1 cellular context compared by ENCODE assay signal in genomic region chr2:106085441-106085911, GRCh38.
TF ChIP-seq lines count a peak whose summit lies in the region.

No MANE protein-coding gene starts in this region.

TF ChIP-seq in H1, 55 proteins besides CTCF, POLR2A, EP300 and RAD21 (continued from another document):
- TF ChIP-seq, protein P1, sequence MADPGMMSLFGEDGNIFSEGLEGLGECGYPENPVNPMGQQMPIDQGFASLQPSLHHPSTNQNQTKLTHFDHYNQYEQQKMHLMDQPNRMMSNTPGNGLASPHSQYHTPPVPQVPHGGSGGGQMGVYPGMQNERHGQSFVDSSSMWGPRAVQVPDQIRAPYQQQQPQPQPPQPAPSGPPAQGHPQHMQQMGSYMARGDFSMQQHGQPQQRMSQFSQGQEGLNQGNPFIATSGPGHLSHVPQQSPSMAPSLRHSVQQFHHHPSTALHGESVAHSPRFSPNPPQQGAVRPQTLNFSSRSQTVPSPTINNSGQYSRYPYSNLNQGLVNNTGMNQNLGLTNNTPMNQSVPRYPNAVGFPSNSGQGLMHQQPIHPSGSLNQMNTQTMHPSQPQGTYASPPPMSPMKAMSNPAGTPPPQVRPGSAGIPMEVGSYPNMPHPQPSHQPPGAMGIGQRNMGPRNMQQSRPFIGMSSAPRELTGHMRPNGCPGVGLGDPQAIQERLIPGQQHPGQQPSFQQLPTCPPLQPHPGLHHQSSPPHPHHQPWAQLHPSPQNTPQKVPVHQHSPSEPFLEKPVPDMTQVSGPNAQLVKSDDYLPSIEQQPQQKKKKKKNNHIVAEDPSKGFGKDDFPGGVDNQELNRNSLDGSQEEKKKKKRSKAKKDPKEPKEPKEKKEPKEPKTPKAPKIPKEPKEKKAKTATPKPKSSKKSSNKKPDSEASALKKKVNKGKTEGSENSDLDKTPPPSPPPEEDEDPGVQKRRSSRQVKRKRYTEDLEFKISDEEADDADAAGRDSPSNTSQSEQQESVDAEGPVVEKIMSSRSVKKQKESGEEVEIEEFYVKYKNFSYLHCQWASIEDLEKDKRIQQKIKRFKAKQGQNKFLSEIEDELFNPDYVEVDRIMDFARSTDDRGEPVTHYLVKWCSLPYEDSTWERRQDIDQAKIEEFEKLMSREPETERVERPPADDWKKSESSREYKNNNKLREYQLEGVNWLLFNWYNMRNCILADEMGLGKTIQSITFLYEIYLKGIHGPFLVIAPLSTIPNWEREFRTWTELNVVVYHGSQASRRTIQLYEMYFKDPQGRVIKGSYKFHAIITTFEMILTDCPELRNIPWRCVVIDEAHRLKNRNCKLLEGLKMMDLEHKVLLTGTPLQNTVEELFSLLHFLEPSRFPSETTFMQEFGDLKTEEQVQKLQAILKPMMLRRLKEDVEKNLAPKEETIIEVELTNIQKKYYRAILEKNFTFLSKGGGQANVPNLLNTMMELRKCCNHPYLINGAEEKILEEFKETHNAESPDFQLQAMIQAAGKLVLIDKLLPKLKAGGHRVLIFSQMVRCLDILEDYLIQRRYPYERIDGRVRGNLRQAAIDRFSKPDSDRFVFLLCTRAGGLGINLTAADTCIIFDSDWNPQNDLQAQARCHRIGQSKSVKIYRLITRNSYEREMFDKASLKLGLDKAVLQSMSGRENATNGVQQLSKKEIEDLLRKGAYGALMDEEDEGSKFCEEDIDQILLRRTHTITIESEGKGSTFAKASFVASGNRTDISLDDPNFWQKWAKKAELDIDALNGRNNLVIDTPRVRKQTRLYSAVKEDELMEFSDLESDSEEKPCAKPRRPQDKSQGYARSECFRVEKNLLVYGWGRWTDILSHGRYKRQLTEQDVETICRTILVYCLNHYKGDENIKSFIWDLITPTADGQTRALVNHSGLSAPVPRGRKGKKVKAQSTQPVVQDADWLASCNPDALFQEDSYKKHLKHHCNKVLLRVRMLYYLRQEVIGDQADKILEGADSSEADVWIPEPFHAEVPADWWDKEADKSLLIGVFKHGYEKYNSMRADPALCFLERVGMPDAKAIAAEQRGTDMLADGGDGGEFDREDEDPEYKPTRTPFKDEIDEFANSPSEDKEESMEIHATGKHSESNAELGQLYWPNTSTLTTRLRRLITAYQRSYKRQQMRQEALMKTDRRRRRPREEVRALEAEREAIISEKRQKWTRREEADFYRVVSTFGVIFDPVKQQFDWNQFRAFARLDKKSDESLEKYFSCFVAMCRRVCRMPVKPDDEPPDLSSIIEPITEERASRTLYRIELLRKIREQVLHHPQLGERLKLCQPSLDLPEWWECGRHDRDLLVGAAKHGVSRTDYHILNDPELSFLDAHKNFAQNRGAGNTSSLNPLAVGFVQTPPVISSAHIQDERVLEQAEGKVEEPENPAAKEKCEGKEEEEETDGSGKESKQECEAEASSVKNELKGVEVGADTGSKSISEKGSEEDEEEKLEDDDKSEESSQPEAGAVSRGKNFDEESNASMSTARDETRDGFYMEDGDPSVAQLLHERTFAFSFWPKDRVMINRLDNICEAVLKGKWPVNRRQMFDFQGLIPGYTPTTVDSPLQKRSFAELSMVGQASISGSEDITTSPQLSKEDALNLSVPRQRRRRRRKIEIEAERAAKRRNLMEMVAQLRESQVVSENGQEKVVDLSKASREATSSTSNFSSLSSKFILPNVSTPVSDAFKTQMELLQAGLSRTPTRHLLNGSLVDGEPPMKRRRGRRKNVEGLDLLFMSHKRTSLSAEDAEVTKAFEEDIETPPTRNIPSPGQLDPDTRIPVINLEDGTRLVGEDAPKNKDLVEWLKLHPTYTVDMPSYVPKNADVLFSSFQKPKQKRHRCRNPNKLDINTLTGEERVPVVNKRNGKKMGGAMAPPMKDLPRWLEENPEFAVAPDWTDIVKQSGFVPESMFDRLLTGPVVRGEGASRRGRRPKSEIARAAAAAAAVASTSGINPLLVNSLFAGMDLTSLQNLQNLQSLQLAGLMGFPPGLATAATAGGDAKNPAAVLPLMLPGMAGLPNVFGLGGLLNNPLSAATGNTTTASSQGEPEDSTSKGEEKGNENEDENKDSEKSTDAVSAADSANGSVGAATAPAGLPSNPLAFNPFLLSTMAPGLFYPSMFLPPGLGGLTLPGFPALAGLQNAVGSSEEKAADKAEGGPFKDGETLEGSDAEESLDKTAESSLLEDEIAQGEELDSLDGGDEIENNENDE (IDR thresholded peaks at IDR 0.05; ENCODE audit: insufficient replicate concordance, low read length), result no peak
- no peak for TF ChIP-seq FOSL1 (IDR thresholded peaks at IDR 0.05; ENCODE audit: insufficient read depth, low read depth, low read length)
- TF ChIP-seq MAFK (IDR thresholded peaks at IDR 0.05; ENCODE audit: low read depth, low read length), result no peak
- no peak for TF ChIP-seq POLR2AphosphoS5 (IDR thresholded peaks at IDR 0.05; ENCODE audit: low read depth, low read length)
